8 cellular contexts compared by ENCODE assay signal in the genomic region with DNA sequence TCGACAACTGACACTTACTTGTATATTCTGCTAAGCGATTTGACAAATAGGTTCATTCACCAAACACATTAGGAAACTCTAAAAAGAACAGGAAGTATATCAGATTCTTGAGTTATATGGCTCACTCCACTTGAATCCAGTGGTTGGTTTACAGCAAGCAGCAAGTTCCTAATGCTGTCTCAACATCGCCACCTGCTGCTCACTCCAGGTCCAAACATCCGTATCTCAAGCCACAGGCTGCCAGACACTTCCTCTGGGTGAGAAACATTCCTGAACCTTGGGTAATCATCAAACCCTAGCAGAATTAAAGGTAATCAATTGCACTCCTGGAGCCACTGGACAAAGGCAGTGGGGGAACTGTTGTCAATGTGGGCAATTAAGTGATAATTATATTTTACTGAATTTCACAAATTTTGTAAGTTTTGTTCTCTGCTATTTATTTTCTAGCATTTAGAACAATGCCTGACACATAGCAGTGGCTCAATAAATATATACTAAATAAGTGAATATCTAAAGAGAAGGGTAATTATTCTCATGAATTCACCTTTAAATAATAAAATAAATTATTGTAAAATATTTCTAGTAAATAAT.
DNase-seq lines count a peak whose midpoint lies in the region; ATAC-seq and TF ChIP-seq lines count a peak whose summit lies in the region.

No MANE protein-coding gene starts in this region.

- H3K4me1 Mint-ChIP-seq in chondrocyte (ENCODE audit: low read depth): no peaks in the 10 kb centered on the region

- TF ChIP-seq CTCF in AG09319 (IDR thresholded peaks at IDR 0.05; ENCODE audit: low read depth, low read length) (peak; percentile 92), chondrocyte (IDR thresholded peaks at IDR 0.05) (peak; percentile 89)

- DNase-seq in AG09319 (ENCODE audit: extremely low read depth, low read depth): peak; percentile 60
- peak; percentile 70 for DNase-seq in NCI-H226
- DNase-seq in activated CD4-positive, alpha-beta T cell treated with anti-CD3 and anti-CD28 coated beads for 1 hour: peak; percentile 47
- no peak for DNase-seq in chondrocyte (ENCODE audit: low spot score)
- peak; percentile 75 for DNase-seq in left lobe of liver (ENCODE audit: low spot score)
- peak; percentile 60 to 66 for DNase-seq in stimulated activated CD4-positive, alpha-beta T cell treated with anti-CD3 and anti-CD28 coated beads, Interleukin-4, amount 100 ng/mL, for 48 hours (ENCODE audit: low read depth in 2 of 2)

- H3K27me3 Mint-ChIP-seq in chondrocyte (ENCODE audit: low read depth): peaks cover 41% of the 10 kb centered on the region

- H3K36me3 Mint-ChIP-seq in chondrocyte (ENCODE audit: low read depth): no peaks in the 10 kb centered on the region

- no peak overlapping the region for H3K27ac Mint-ChIP-seq in chondrocyte (ENCODE audit: unreplicated experiment)

- no peak overlapping the region for H3K4me3 Mint-ChIP-seq in chondrocyte (ENCODE audit: unreplicated experiment)

- H3K9me3 Mint-ChIP-seq in chondrocyte (ENCODE audit: low read depth): no peaks in the 10 kb centered on the region

- ATAC-seq in GM18870 (IDR thresholded peaks at IDR 0.05; ENCODE audit: unreplicated experiment): peak; percentile 83
- peak; percentile 75 for ATAC-seq in HG03108 (IDR thresholded peaks at IDR 0.05; ENCODE audit: unreplicated experiment)
- peak; percentile 100 for ATAC-seq in left lobe of liver
